In genomic region chr14:90409209-90409730, GRCh38 we compare ENCODE assay signal across 1 cellular context.
TF ChIP-seq lines count a peak whose summit lies in the region.

No MANE protein-coding gene starts in this region.

TF ChIP-seq in HEK293, 187 proteins besides CTCF, POLR2A, EP300 and RAD21 (continued from another document):
- TF ChIP-seq ZNF76 (tag by site-specific recombination; IDR thresholded peaks at IDR 0.05; ENCODE audit: borderline replicate concordance, low read depth) (no peak; the same call in 1 of the 2 replicates), ZNF37A (tag by site-specific recombination; IDR thresholded peaks at IDR 0.05) (no peak), ZNF391 (tag by site-specific recombination; IDR thresholded peaks at IDR 0.05; ENCODE audit: borderline replicate concordance, low read depth) (peak; percentile 72; the same call in 1 of the 2 replicates), ZBTB21 (tag by site-specific recombination; IDR thresholded peaks at IDR 0.05) (peak; percentile 90), PRDM2 (tag by site-specific recombination; IDR thresholded peaks at IDR 0.05; ENCODE audit: borderline replicate concordance) (no peak), SCRT1 (tag by site-specific recombination; IDR thresholded peaks at IDR 0.05; ENCODE audit: borderline replicate concordance) (no peak), ZNF157 (tag by site-specific recombination; IDR thresholded peaks at IDR 0.05) (no peak), ZNF529 (tag by site-specific recombination; IDR thresholded peaks at IDR 0.05; ENCODE audit: insufficient replicate concordance) (no peak), ZNF112 (tag by site-specific recombination; IDR thresholded peaks at IDR 0.05) (no peak), ZIC2 (tag by site-specific recombination; IDR thresholded peaks at IDR 0.05) (no peak), ZNF560 (tag by site-specific recombination; IDR thresholded peaks at IDR 0.05; ENCODE audit: borderline replicate concordance) (no peak), ZNF221 (tag by site-specific recombination; IDR thresholded peaks at IDR 0.05; ENCODE audit: borderline replicate concordance) (no peak), YY1 (tag by site-specific recombination; IDR thresholded peaks at IDR 0.05) (no peak), ZNF639 (tag by site-specific recombination; IDR thresholded peaks at IDR 0.05) (peak; percentile 62; the same call in 1 of the 2 replicates), ZNF658 (tag by site-specific recombination; IDR thresholded peaks at IDR 0.05) (no peak), KLF8 (tag by site-specific recombination; IDR thresholded peaks at IDR 0.05) (peak; percentile 41; the same call in 1 of the 2 replicates), ZNF677 (tag by site-specific recombination; IDR thresholded peaks at IDR 0.05) (no peak), ZNF416 (tag by site-specific recombination; IDR thresholded peaks at IDR 0.05) (no peak), BCL6B (tag by site-specific recombination; IDR thresholded peaks at IDR 0.05) (no peak), ZFP3 (tag by site-specific recombination; IDR thresholded peaks at IDR 0.05; ENCODE audit: low read depth) (no peak), ZNF561 (tag by site-specific recombination; IDR thresholded peaks at IDR 0.05; ENCODE audit: borderline replicate concordance) (peak; percentile 91), ZBTB11 (tag by site-specific recombination; conservative IDR thresholded peaks at IDR 0.05; ENCODE audit: low read depth) (peak; percentile 50), TSHZ1 (tag by site-specific recombination; IDR thresholded peaks at IDR 0.05; ENCODE audit: borderline replicate concordance) (no peak; the same call in 1 of the 2 replicates), SCRT2 (tag by site-specific recombination; IDR thresholded peaks at IDR 0.05) (no peak), ZNF184 (tag by site-specific recombination; IDR thresholded peaks at IDR 0.05) (peak; percentile 66), PRDM1 (tag by site-specific recombination; IDR thresholded peaks at IDR 0.05) (peak; percentile 72)
